ENCODE assay signal across 8 cellular contexts in the genomic region with DNA sequence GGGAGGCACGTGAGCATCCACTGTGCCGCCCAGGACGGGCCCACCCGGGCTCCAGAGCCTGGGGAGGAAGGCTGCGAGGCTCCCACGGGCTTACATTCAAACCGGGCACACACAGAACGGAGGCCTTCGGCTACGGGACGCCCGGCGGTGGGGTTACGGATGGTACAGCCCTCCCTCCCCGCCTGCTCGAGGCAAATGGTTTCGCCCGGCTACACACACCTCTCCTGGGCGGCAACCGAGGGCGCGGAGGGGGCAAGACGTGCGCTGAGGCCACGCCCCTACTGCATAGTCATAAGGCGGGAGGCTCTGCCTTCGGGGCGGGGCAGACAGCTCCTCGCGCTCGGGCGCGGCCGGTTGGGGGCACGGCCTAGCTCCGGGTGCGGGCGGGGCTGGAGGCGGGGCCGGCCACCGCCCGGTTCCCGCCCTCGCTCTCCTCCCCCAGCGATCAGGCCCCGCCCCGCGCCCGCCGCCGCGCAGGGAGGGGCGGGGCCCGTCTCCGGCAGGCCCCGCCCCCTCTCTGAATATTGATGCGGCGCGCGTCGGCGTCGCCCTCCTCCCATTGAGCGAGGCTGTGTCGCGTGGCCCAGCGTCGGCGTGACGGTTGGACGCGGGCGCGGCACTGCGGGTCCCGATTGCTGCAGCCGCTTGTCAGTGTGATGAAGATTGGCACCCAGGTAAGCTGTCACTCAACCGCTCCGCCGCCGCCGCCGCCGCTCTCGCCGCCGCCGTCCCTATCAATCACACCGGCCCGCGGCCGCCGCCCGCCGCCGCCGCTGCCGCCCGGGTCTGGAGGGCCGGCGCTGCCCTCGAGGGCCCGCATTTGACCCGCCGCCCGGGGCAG. TPM values are rescaled to one million over a fixed set of nuclear protein-coding genes. Genes with fewer than 3 reads are reported as not detected.
DNase-seq lines count a peak whose midpoint lies in the region; ATAC-seq and TF ChIP-seq lines count a peak whose summit lies in the region.

Gene PKNOX1 (plus strand): TSS at position 572 of the 841 bp plus-strand sequence. CDS start 29,820 bp downstream, outside the sequence.

- intact Hi-C loops in left colon (cut with DNase I, micrococcal nuclease) = no loop called here

- peak within 1 kb of the TSS; percentile 93 for H3K27ac ChIP-seq in C4-2B
- H3K27ac ChIP-seq in coronary artery = peak within 1 kb of the TSS; percentile 99 to 100

- no peaks in the 10 kb centered on the region for H3K27me3 Mint-ChIP-seq in activated CD4-positive, alpha-beta T cell treated with anti-CD3 and anti-CD28 coated beads, Interleukin-2, amount 10 ng/mL, durations not matched to agents 7 days and 5 days

- TF ChIP-seq CTCF in C4-2B (conservative IDR thresholded peaks at IDR 0.05) = no peak
- no peak for TF ChIP-seq CTCF in coronary artery (IDR thresholded peaks at IDR 0.05)

- peaks cover 31% of the 10 kb centered on the region for H3K4me1 Mint-ChIP-seq in activated CD4-positive, alpha-beta T cell treated with anti-CD3 and anti-CD28 coated beads, Interleukin-2, amount 10 ng/mL, durations not matched to agents 7 days and 5 days

- POLR2A ChIA-PET in activated CD4-positive, alpha-beta T cell treated with anti-CD3 and anti-CD28 coated beads, Interleukin-2, amount 10 ng/mL, durations not matched to agents 7 days and 5 days (lab: Charles Lee) = interaction anchor here (1.0 kb wide), 1 partner anchor 9 kb away, joined by 3 read pairs; no protein-coding TSS in a partner anchor

- peak within 1 kb of the TSS; percentile 86 for H3K4me3 Mint-ChIP-seq in activated CD4-positive, alpha-beta T cell treated with anti-CD3 and anti-CD28 coated beads, Interleukin-2, amount 10 ng/mL, durations not matched to agents 7 days and 5 days

- ATAC-seq in GM19372 (IDR thresholded peaks at IDR 0.05; ENCODE audit: low read depth, unreplicated experiment) (peak; percentile 79), HG03521 (IDR thresholded peaks at IDR 0.05; ENCODE audit: unreplicated experiment) (peak; percentile 82), left colon (peak; percentile 88)

- H3K9me3 Mint-ChIP-seq in activated CD4-positive, alpha-beta T cell treated with anti-CD3 and anti-CD28 coated beads, Interleukin-2, amount 10 ng/mL, durations not matched to agents 7 days and 5 days = peaks cover 2% of the 10 kb centered on the region

- peak within 1 kb of the TSS; percentile 97 for H3K27ac Mint-ChIP-seq in activated CD4-positive, alpha-beta T cell treated with anti-CD3 and anti-CD28 coated beads, Interleukin-2, amount 10 ng/mL, durations not matched to agents 7 days and 5 days

- H3K4me3 ChIP-seq in coronary artery = peak within 1 kb of the TSS; percentile 98

- peaks cover 22% of the 10 kb centered on the region for H3K36me3 Mint-ChIP-seq in activated CD4-positive, alpha-beta T cell treated with anti-CD3 and anti-CD28 coated beads, Interleukin-2, amount 10 ng/mL, durations not matched to agents 7 days and 5 days (ENCODE audit: low read depth)

- DNase-seq in NCI-H69 (lab: John Stamatoyannopoulos, UW) = peak; percentile 100
- DNase-seq in activated CD4-positive, alpha-beta T cell treated with anti-CD3 and anti-CD28 coated beads, Interleukin-2, amount 10 ng/mL, durations not matched to agents 7 days and 5 days = peak; percentile 99
- peak; percentile 98 for DNase-seq in coronary artery (ENCODE audit: low spot score)
- DNase-seq in left colon = peak; percentile 99
- DNase-seq in stimulated activated CD4-positive, alpha-beta T cell treated with anti-CD3 and anti-CD28 coated beads, Interleukin-1b, Interleukin-23, amount 100 ng/mL, for 4 hours (ENCODE audit: low read depth in 2 of 2) = peak; percentile 98

- CTCF ChIA-PET in activated CD4-positive, alpha-beta T cell treated with anti-CD3 and anti-CD28 coated beads, Interleukin-2, amount 10 ng/mL, durations not matched to agents 7 days and 5 days (lab: Charles Lee) = interaction anchor here (1.8 to 1.9 kb wide), 2 partner anchors 9 to 11 kb away, joined by 9 to 11 read pairs; no protein-coding TSS in a partner anchor

RNA-seq across cellular contexts. Expression of gene PKNOX1, which starts in this region (rescaled TPM):
- total RNA-seq in activated CD4-positive, alpha-beta T cell treated with anti-CD3 and anti-CD28 coated beads, Interleukin-2, amount 10 ng/mL, durations not matched to agents 7 days and 5 days = 10 to 100 TPM; 28.7 to 30.1 TPM
- 10 to 100 TPM; 12.4 to 15.3 TPM for total RNA-seq in left colon

Comparison
In these comparisons a context has a peak if more than half of its experiments do, and no peak if none do; other contexts are left out.
1. Peak in every context shown above with its lines: DNase-seq, ATAC-seq, H3K4me3 ChIP-seq and H3K27ac ChIP-seq.